15 cellular contexts compared by ENCODE assay signal in genomic region chr7:36054642-36055041, GRCh38.
A peak's percentile ranks its signal among the peaks of the same experiment; 100 is the strongest.
DNase-seq lines count a peak whose midpoint lies in the region; ATAC-seq and TF ChIP-seq lines count a peak whose summit lies in the region.
"Had no signal": no experiment of that assay in that cellular context is flagged by ENCODE, and none has a peak within 500 bp of the region (broad histone marks: within the 10 kb centered on the region; RNA-seq: fewer than 3 reads in every experiment).

No MANE protein-coding gene starts in this region.

- TF ChIP-seq CTCF in RWPE2 (IDR thresholded peaks at IDR 0.05; ENCODE audit: poor library complexity, severe bottlenecking) (no peak), gastrocnemius medialis (IDR thresholded peaks at IDR 0.05 in 4 of 5, conservative IDR thresholded peaks at IDR 0.05 in 1 of 5) (no peak)

- H3K27me3 ChIP-seq in RWPE2 (ENCODE audit: insufficient read depth, poor library complexity, severe bottlenecking), result no peaks in the 10 kb centered on the region
- no peaks in the 10 kb centered on the region for H3K27me3 ChIP-seq in gastrocnemius medialis

- H3K4me3 ChIP-seq in RWPE2 (ENCODE audit: severe bottlenecking), result no peak overlapping the region
- no peak overlapping the region for H3K4me3 ChIP-seq in gastrocnemius medialis
- H3K4me3 ChIP-seq: GM12878 had no signal

- TF ChIP-seq POLR2A in gastrocnemius medialis (IDR thresholded peaks at IDR 0.05), result no peak

- no peaks in the 10 kb centered on the region for H3K9me3 ChIP-seq in RWPE2 (ENCODE audit: severe bottlenecking)
- H3K9me3 ChIP-seq in gastrocnemius medialis, result no peaks in the 10 kb centered on the region
- H3K9me3 ChIP-seq: Caco-2 had no signal

- no peaks in the 10 kb centered on the region for H3K36me3 ChIP-seq in RWPE2 (ENCODE audit: low read depth)
- no peaks in the 10 kb centered on the region for H3K36me3 ChIP-seq in gastrocnemius medialis

- in situ Hi-C loops in gastrocnemius medialis (cut with MboI; ENCODE audit: low sequenced_read_pairs in 4 of 4), result no loop called here

- H3K4me1 ChIP-seq in RWPE2 (ENCODE audit: insufficient read depth, poor library complexity, severe bottlenecking), result peaks cover 5% of the 10 kb centered on the region
- peaks cover 14 to 46% of the 10 kb centered on the region in 2 donors for H3K4me1 ChIP-seq in gastrocnemius medialis
- H3K4me1 ChIP-seq: Caco-2 had no signal

- H3K27ac ChIP-seq in RWPE2 (ENCODE audit: poor library complexity, severe bottlenecking), result no peak overlapping the region
- peak overlapping the region in 3 of 4 donors; percentile 67 to 91 (median 74) for H3K27ac ChIP-seq in gastrocnemius medialis

- DNase-seq in DMS53 (lab: John Stamatoyannopoulos, UW), result peak; percentile 55
- DNase-seq in LHCN-M2 (ENCODE audit: low read depth), result peak; percentile 32
- DNase-seq in RWPE2 (ENCODE audit: low spot score), result no peak
- no peak for DNase-seq in gastrocnemius medialis
- DNase-seq in left cardiac atrium, result no peak
- no peak for DNase-seq in COLO668 (lab: John Stamatoyannopoulos, UW; ENCODE audit: unreplicated experiment)
- no peak for DNase-seq in HT-29 (ENCODE audit: low spot score)
- DNase-seq in NCI-H526 treated with DMSO at 0.1 percent for 48 hours (lab: John Stamatoyannopoulos, UW), result no peak
- DNase-seq: 8988T; C1 segment of cervical spinal cord; Caco-2; CD4-positive, CD25-positive, alpha-beta regulatory T cell; CD8-positive, alpha-beta memory T cell; H9 had no signal

- intact Hi-C loops in gastrocnemius medialis (cut with DNase I; ENCODE audit: low total_unique reads), result loop anchor here (5.0 kb wide), 1 partner anchor 48 kb away; no protein-coding TSS in a partner anchor
- intact Hi-C loops in left cardiac atrium (cut with DNase I), result no loop called here

- ATAC-seq in RWPE2 (ENCODE audit: low read depth), result peak; percentile 44; the same call in 1 of the 3 replicates
- no peak for ATAC-seq in gastrocnemius medialis
- no peak for ATAC-seq in left cardiac atrium
- ATAC-seq: GM12878 had no signal

Comparison
In these comparisons a context has a peak if more than half of its experiments do, and no peak if none do; other contexts are left out.
1. DNase-seq: peak in DMS53 (single experiment) and LHCN-M2 (single experiment); none in RWPE2 (single experiment), gastrocnemius medialis (0 of 2), left cardiac atrium (single experiment), COLO668 (single experiment), HT-29 (single experiment) and NCI-H526 treated with DMSO at 0.1 percent for 48 hours (single experiment).